In the genomic region with DNA sequence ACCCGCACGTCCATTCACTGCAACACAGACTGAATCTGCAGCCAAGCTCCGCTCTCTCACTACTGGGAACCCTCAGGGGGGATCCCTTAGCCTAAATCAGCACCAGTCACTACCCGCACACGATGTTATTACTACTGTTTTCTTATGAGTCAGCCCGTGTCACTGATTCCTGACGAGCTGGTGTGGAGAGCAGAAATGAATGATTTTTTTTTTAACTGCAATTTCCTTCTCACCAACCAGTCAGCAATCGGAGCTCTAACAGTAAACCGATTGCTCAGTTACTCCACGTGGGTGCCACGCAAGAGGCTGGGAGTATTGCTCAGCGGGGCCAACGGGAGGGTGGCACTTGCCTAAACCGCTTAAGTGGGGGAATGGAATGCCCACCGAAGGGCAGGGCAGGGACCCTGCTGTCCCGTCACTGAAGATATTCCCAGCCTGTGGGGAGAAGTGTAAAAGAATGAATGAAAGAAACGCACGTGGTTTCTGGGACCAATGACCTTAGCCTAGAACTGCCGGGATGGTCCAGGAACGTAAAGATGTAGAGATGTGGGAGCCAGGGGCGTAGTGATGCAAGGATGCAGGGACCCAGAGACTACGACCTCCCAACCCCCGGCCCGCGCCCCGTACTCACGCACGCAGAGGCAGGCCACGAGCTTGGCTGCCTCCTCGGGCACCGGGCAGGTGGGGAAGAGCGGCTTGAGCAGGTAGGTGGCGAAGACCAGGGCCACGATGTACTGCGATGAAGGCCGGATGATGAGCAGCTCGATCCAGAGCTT, we compare ENCODE assay signal across 8 cellular contexts. TPM values are rescaled to one million over a fixed set of nuclear protein-coding genes. Genes with fewer than 3 reads are reported as not detected.
DNase-seq lines count a peak whose midpoint lies in the region; ATAC-seq and TF ChIP-seq lines count a peak whose summit lies in the region.
"Not testable (repeated sequence)": the region's sequence is repeated elsewhere in the genome, so short reads cannot be mapped to it uniquely, and the experiment has no call there.

No MANE protein-coding gene starts in this region.

- H3K27ac Mint-ChIP-seq in brain: peak overlapping the region; percentile 64 to 97 (median 83)

- H3K27me3 ChIP-seq in heart right ventricle: peaks cover 0 to 12% (median 6%) of the 10 kb centered on the region in 7 donors

- intact Hi-C loops in heart right ventricle (cut with DNase I): not testable (repeated sequence)

- H3K4me3 ChIP-seq in heart right ventricle: peak overlapping the region; percentile 14 to 74 (median 54)

- H3K36me3 ChIP-seq in heart right ventricle: not testable (repeated sequence)

- peaks cover 17% of the 10 kb centered on the region for H3K36me3 Mint-ChIP-seq in brain

- H3K27me3 Mint-ChIP-seq in brain: peaks cover 15% of the 10 kb centered on the region

- 21 to 29% methylated on average over 33 to 35 of the region's 37 CpGs for WGBS in heart right ventricle, 2 donors

- H3K27ac ChIP-seq in heart right ventricle: peak overlapping the region in 3 of 10 donors; percentile 9 to 81 (median 35)

- ATAC-seq in HG02588 (IDR thresholded peaks at IDR 0.05; ENCODE audit: unreplicated experiment): peak; percentile 29
- peak; percentile 72 to 74 for ATAC-seq in activated CD4-positive, CD25-positive, alpha-beta regulatory T cell treated with anti-CD3 and anti-CD28 coated beads, Interleukin-2, amount 50 U/mL, for 24 hours
- peak in 1 of 8 donors; percentile 18 for ATAC-seq in heart right ventricle

- H3K9me3 ChIP-seq in heart right ventricle: not testable (repeated sequence)

- H3K4me3 Mint-ChIP-seq in brain: peak overlapping the region; percentile 88 to 96 (median 92)

- TF ChIP-seq CTCF in brain (conservative IDR thresholded peaks at IDR 0.05); heart right ventricle (IDR thresholded peaks at IDR 0.05): not testable (repeated sequence)

- H3K9me3 Mint-ChIP-seq in brain: not testable (repeated sequence)

- DNase-seq in ELF-1 (ENCODE audit: low read depth, low spot score): peak; percentile 45
- peak; percentile 34 for DNase-seq in NCI-H1694 treated with DMSO at 0.1 percent for 48 hours (lab: John Stamatoyannopoulos, UW)
- DNase-seq in heart right ventricle: not testable (repeated sequence)
- DNase-seq in occipital lobe (lab: John Stamatoyannopoulos, UW): peak; percentile 40
- peak; percentile 90 for DNase-seq in stromal cell of bone marrow (ENCODE audit: low read depth)

- peaks cover 79% of the 10 kb centered on the region for H3K4me1 Mint-ChIP-seq in brain

- peaks cover 0 to 37% (median 12%) of the 10 kb centered on the region in 9 donors for H3K4me1 ChIP-seq in heart right ventricle

RNA-seq across cellular contexts. Expression of gene SLC7A5, which starts 0.9 kb away (rescaled TPM):
- polyA plus RNA-seq in brain (ENCODE audit: insufficient read depth, low read depth, low replicate concordance): 101 TPM
- total RNA-seq in heart right ventricle: 10 to 100 TPM in 2 of 10 donors, 1 to 10 TPM in 8; 1.2 to 15.3 (median 4.1) TPM
- polyA plus RNA-seq in heart right ventricle: 1 to 10 TPM; 3.5 to 4.7 TPM
- total RNA-seq in occipital lobe: 16.5 TPM
